In genomic region chr4:170007113-170007512, GRCh38 we compare ENCODE assay signal across 1 cellular context.
A peak's percentile ranks its signal among the peaks of the same experiment; 100 is the strongest.
TF ChIP-seq lines count a peak whose summit lies in the region.

No MANE protein-coding gene starts in this region.

TF ChIP-seq in K562, 482 proteins besides CTCF, POLR2A, EP300 and RAD21 (continued from another document and continues in another):
- TF ChIP-seq ZNF41 (CRISPR knock-in tag; conservative IDR thresholded peaks at IDR 0.05) (peak; percentile 65; the same call in 1 of the 2 replicates), FOXK2 (conservative IDR thresholded peaks at IDR 0.05 in 1 of 2, IDR thresholded peaks at IDR 0.05 in 1 of 2; ENCODE audit: low read depth in 2 of 2) (no peak), SUPT5H (IDR thresholded peaks at IDR 0.05) (no peak), ZBTB43 (CRISPR knock-in tag; IDR thresholded peaks at IDR 0.05) (no peak), ESRRA (IDR thresholded peaks at IDR 0.05; ENCODE audit: borderline replicate concordance, low read depth) (peak; percentile 98; the same call in 1 of the 2 replicates), STAT5A (IDR thresholded peaks at IDR 0.05; ENCODE audit: borderline replicate concordance, low read length) (peak; percentile 91), WHSC1 (IDR thresholded peaks at IDR 0.05; ENCODE audit: low read length) (no peak), MYBL2 (IDR thresholded peaks at IDR 0.05; ENCODE audit: low read depth) (no peak), MYBL2 (CRISPR knock-in tag; IDR thresholded peaks at IDR 0.05; ENCODE audit: borderline replicate concordance) (no peak), MXI1 (IDR thresholded peaks at IDR 0.05; ENCODE audit: low read depth, low read length) (no peak), BRD4 (IDR thresholded peaks at IDR 0.05) (no peak), ZBTB26 (CRISPR knock-in tag; IDR thresholded peaks at IDR 0.05) (no peak), ZNF282 (CRISPR knock-in tag; IDR thresholded peaks at IDR 0.05) (no peak), ZNF561 (CRISPR knock-in tag; conservative IDR thresholded peaks at IDR 0.05) (no peak), ATF3 (IDR thresholded peaks at IDR 0.05) (peak; percentile 73), ATF3 (CRISPR knock-in tag; conservative IDR thresholded peaks at IDR 0.05) (no peak), MTA3 (IDR thresholded peaks at IDR 0.05; ENCODE audit: borderline replicate concordance) (peak; percentile 53; the same call in 1 of the 2 replicates), SREBF1 (IDR thresholded peaks at IDR 0.05; ENCODE audit: borderline replicate concordance, low read depth, low read length) (no peak), HDAC8 (tag; IDR thresholded peaks at IDR 0.05) (no peak), ILF3 (IDR thresholded peaks at IDR 0.05; ENCODE audit: borderline replicate concordance) (0 out of 2 replicates have a peak, but pooled peaks have one; percentile 75), L3MBTL2 (IDR thresholded peaks at IDR 0.05) (peak; percentile 73), SIN3B (IDR thresholded peaks at IDR 0.05; ENCODE audit: low read depth) (no peak), ZNF780A (CRISPR knock-in tag; IDR thresholded peaks at IDR 0.05) (no peak), NR0B1 (IDR thresholded peaks at IDR 0.05; ENCODE audit: partially characterized antibody) (no peak), PTRF (tag; IDR thresholded peaks at IDR 0.05) (no peak), ARID3B (CRISPR knock-in tag; IDR thresholded peaks at IDR 0.05; ENCODE audit: borderline replicate concordance) (no peak), JUN (IDR thresholded peaks at IDR 0.05; ENCODE audit: borderline replicate concordance, low read depth, low read length) (peak; percentile 57), JUN (CRISPR knock-in tag; IDR thresholded peaks at IDR 0.05; ENCODE audit: borderline replicate concordance) (no peak), E2F4 (CRISPR knock-in tag; IDR thresholded peaks at IDR 0.05; ENCODE audit: low read depth) (no peak), RBBP5 (IDR thresholded peaks at IDR 0.05; ENCODE audit: borderline replicate concordance, insufficient read depth, low read length, poor library complexity, severe bottlenecking) (no peak), ELF4 (CRISPR knock-in tag; IDR thresholded peaks at IDR 0.05) (no peak), PHF21A (IDR thresholded peaks at IDR 0.05; ENCODE audit: borderline replicate concordance, low read depth) (no peak), AFF4 (CRISPR knock-in tag; IDR thresholded peaks at IDR 0.05) (no peak), ZFX (CRISPR knock-in tag; IDR thresholded peaks at IDR 0.05) (peak; percentile 23; the same call in 1 of the 2 replicates), RB1 (IDR thresholded peaks at IDR 0.05; ENCODE audit: low read depth) (peak; percentile 37; the same call in 1 of the 2 replicates), SPI1 (IDR thresholded peaks at IDR 0.05; ENCODE audit: borderline replicate concordance, low read depth, low read length) (no peak), HDAC1 (IDR thresholded peaks at IDR 0.05) (peak in 1 of 2 experiments; percentile 86; a peak in 2 of 4 replicates), PATZ1 (CRISPR knock-in tag; IDR thresholded peaks at IDR 0.05; ENCODE audit: borderline replicate concordance) (no peak), PTTG1 (tag; IDR thresholded peaks at IDR 0.05; ENCODE audit: low read depth) (no peak), ZBTB1 (CRISPR knock-in tag; IDR thresholded peaks at IDR 0.05; ENCODE audit: borderline replicate concordance, low read depth) (peak; percentile 99), ILK (tag; IDR thresholded peaks at IDR 0.05; ENCODE audit: borderline replicate concordance, low read depth) (no peak), U2AF1 (optimal IDR thresholded peaks at IDR 0.05; ENCODE audit: low read depth, low read length) (no peak), IRF2 (CRISPR knock-in tag; IDR thresholded peaks at IDR 0.05) (no peak), ZNF431 (CRISPR knock-in tag; IDR thresholded peaks at IDR 0.05) (no peak), RUNX1 (IDR thresholded peaks at IDR 0.05; ENCODE audit: low read depth) (peak; percentile 97), ZNF551 (CRISPR knock-in tag; IDR thresholded peaks at IDR 0.05) (no peak), BCLAF1 (IDR thresholded peaks at IDR 0.05; ENCODE audit: borderline replicate concordance in 1 of 2, control insufficient read depth in 1 of 2, low read depth in 2 of 2, low read length in 1 of 2) (no peak), SMAD2 (IDR thresholded peaks at IDR 0.05; ENCODE audit: low read depth, low read length) (no peak), ZNF140 (CRISPR knock-in tag; IDR thresholded peaks at IDR 0.05) (no peak), MCM5 (IDR thresholded peaks at IDR 0.05; ENCODE audit: low read depth) (no peak), ZNF511 (CRISPR knock-in tag; IDR thresholded peaks at IDR 0.05) (no peak), MAFG (tag; conservative IDR thresholded peaks at IDR 0.05) (peak; percentile 98), STAG1 (CRISPR knock-in tag; IDR thresholded peaks at IDR 0.05; ENCODE audit: borderline replicate concordance) (no peak), RBM39 (optimal IDR thresholded peaks at IDR 0.05; ENCODE audit: low read depth, low read length) (no peak), CHD4 (IDR thresholded peaks at IDR 0.05; ENCODE audit: insufficient read depth, insufficient replicate concordance, low read depth, low read length, poor library complexity, severe bottlenecking) (no peak), GABPB2 (CRISPR knock-in tag; conservative IDR thresholded peaks at IDR 0.05) (no peak)
